10 cellular contexts compared by ENCODE assay signal in the genomic region with DNA sequence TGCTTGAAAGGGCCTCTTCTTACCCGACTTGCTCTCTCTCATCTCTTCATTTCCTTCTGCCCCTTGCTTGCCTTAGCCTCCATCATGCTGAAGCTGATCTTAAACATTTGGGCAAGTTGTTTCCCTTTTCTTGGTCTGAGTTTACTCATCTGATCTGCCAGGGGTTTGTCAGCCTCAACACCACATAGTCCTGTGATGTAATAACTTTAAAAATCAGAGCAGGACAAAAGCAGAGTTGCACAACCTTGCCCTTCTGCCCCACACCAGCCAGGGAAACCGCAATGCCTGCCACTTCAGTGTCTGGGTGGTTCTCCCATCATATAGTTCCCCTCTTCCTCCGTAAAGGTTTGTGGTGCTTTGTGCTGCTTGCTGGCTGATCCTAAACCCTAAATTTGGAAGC. TPM values are rescaled to one million over a fixed set of nuclear protein-coding genes. Genes with fewer than 3 reads are reported as not detected.
DNase-seq lines count a peak whose midpoint lies in the region; ATAC-seq and TF ChIP-seq lines count a peak whose summit lies in the region.
"Had no signal": no experiment of that assay in that cellular context is flagged by ENCODE, and none has a peak within 500 bp of the region (broad histone marks: within the 10 kb centered on the region; RNA-seq: fewer than 3 reads in every experiment).

No MANE protein-coding gene starts in this region.

- POLR2A ChIA-PET in naive thymus-derived CD4-positive, alpha-beta T cell (lab: Charles Lee): no interaction called here
- POLR2A ChIA-PET in CD4-positive, alpha-beta T cell (lab: Charles Lee): no interaction called here

- H3K4me1 Mint-ChIP-seq in effector memory CD8-positive, alpha-beta T cell (ENCODE audit: low read depth in 2 of 2): peaks cover 9 to 10% of the 10 kb centered on the region in 2 donors
- peaks cover 4 to 22% (median 8%) of the 10 kb centered on the region in 7 donors for H3K4me1 Mint-ChIP-seq in naive thymus-derived CD4-positive, alpha-beta T cell
- peaks cover 11% of the 10 kb centered on the region for H3K4me1 Mint-ChIP-seq in CD4-positive, alpha-beta T cell (ENCODE audit: low read depth)

- H3K4me3 Mint-ChIP-seq in effector memory CD8-positive, alpha-beta T cell: no peak overlapping the region
- no peak overlapping the region for H3K4me3 Mint-ChIP-seq in naive thymus-derived CD4-positive, alpha-beta T cell
- no peak overlapping the region for H3K4me3 Mint-ChIP-seq in CD4-positive, alpha-beta T cell

- no peaks in the 10 kb centered on the region for H3K36me3 ChIP-seq in naive thymus-derived CD4-positive, alpha-beta T cell (ENCODE audit: control insufficient read depth in 2 of 3, insufficient read depth in 3 of 3, low read length in 3 of 3)

- no peaks in the 10 kb centered on the region for H3K9me3 Mint-ChIP-seq in effector memory CD8-positive, alpha-beta T cell
- no peaks in the 10 kb centered on the region for H3K9me3 Mint-ChIP-seq in naive thymus-derived CD4-positive, alpha-beta T cell
- no peaks in the 10 kb centered on the region for H3K9me3 Mint-ChIP-seq in CD4-positive, alpha-beta T cell
- H3K9me3 Mint-ChIP-seq: CD8-positive, alpha-beta memory T cell had no signal

- ATAC-seq in effector memory CD8-positive, alpha-beta T cell (replicated peaks): peak; percentile 75
- ATAC-seq in naive thymus-derived CD4-positive, alpha-beta T cell: peak; percentile 82
- ATAC-seq in CD4-positive, alpha-beta T cell (ENCODE audit: poor library complexity): no peak
- ATAC-seq in GM18505 (IDR thresholded peaks at IDR 0.05; ENCODE audit: unreplicated experiment): no peak

- DNase-seq in Ammon's horn (ENCODE audit: low spot score) (peak; percentile 76), NB4 (ENCODE audit: low read depth) (peak; percentile 95), activated gamma-delta T cell treated with Interleukin-2 at 50 U/mL for 16 hours (no peak), SHP77 treated with DMSO at 0.1 percent for 48 hours (lab: John Stamatoyannopoulos, UW) (no peak)
- no peak for DNase-seq in effector memory CD8-positive, alpha-beta T cell
- no peak for DNase-seq in naive thymus-derived CD4-positive, alpha-beta T cell
- DNase-seq in CD4-positive, alpha-beta T cell: no peak
- DNase-seq: CD8-positive, alpha-beta memory T cell; stimulated activated CD4-positive, alpha-beta T cell treated with anti-CD3 and anti-CD28 coated beads, Interleukin-4, amount 100 ng/mL, for 1 hour had no signal

- CTCF ChIA-PET in naive thymus-derived CD4-positive, alpha-beta T cell (lab: Charles Lee): no interaction called here
- CTCF ChIA-PET in CD4-positive, alpha-beta T cell (lab: Charles Lee): no interaction called here

- peaks cover 4% of the 10 kb centered on the region for H3K36me3 Mint-ChIP-seq in effector memory CD8-positive, alpha-beta T cell (ENCODE audit: insufficient read depth)
- no peaks in the 10 kb centered on the region for H3K36me3 Mint-ChIP-seq in naive thymus-derived CD4-positive, alpha-beta T cell
- H3K36me3 Mint-ChIP-seq in CD4-positive, alpha-beta T cell (ENCODE audit: low read depth): no peaks in the 10 kb centered on the region
- H3K36me3 Mint-ChIP-seq: CD8-positive, alpha-beta memory T cell had no signal

- H3K27me3 Mint-ChIP-seq in effector memory CD8-positive, alpha-beta T cell: no peaks in the 10 kb centered on the region
- peaks cover 0 to 42% (median 0%) of the 10 kb centered on the region in 5 donors for H3K27me3 Mint-ChIP-seq in naive thymus-derived CD4-positive, alpha-beta T cell
- no peaks in the 10 kb centered on the region for H3K27me3 Mint-ChIP-seq in CD4-positive, alpha-beta T cell
- H3K27me3 Mint-ChIP-seq: CD8-positive, alpha-beta memory T cell had no signal

- intact Hi-C loops in naive thymus-derived CD4-positive, alpha-beta T cell (cut with micrococcal nuclease): loop anchor here in 1 of 2 donors (2.0 kb wide), 1 partner anchor 32 kb away; no protein-coding TSS in a partner anchor
- intact Hi-C loops in CD4-positive, alpha-beta T cell (cut with DNase I, micrococcal nuclease): no loop called here

- no peaks in the 10 kb centered on the region for H3K27me3 ChIP-seq in naive thymus-derived CD4-positive, alpha-beta T cell (ENCODE audit: control insufficient read depth in 2 of 2, insufficient read depth in 2 of 2, low read length in 2 of 2)
- H3K27me3 ChIP-seq in CD4-positive, alpha-beta T cell (ENCODE audit: control insufficient read depth, insufficient read depth, low read length): no peaks in the 10 kb centered on the region

- TF ChIP-seq CTCF in NB4 (IDR thresholded peaks at IDR 0.05; ENCODE audit: low read depth, low read length): no peak
- TF ChIP-seq CTCF in CD4-positive, alpha-beta T cell (IDR thresholded peaks at IDR 0.05): no peak

- peaks cover 0 to 4% of the 10 kb centered on the region in 2 donors for H3K4me1 ChIP-seq in naive thymus-derived CD4-positive, alpha-beta T cell (ENCODE audit: control insufficient read depth in 2 of 2, insufficient read depth in 2 of 2, low read length in 2 of 2)

- H3K9me3 ChIP-seq in naive thymus-derived CD4-positive, alpha-beta T cell (ENCODE audit: control insufficient read depth in 2 of 3, low read length in 3 of 3): no peaks in the 10 kb centered on the region
- no peaks in the 10 kb centered on the region for H3K9me3 ChIP-seq in CD4-positive, alpha-beta T cell (ENCODE audit: control insufficient read depth, low read length)

- no peak overlapping the region for H3K27ac ChIP-seq in naive thymus-derived CD4-positive, alpha-beta T cell (ENCODE audit: low read depth, low read length)
- no peak overlapping the region for H3K27ac ChIP-seq in CD4-positive, alpha-beta T cell (ENCODE audit: low read depth, low read length)

- no peak overlapping the region for H3K4me3 ChIP-seq in NB4 (ENCODE audit: low read depth, low read length)
- H3K4me3 ChIP-seq in naive thymus-derived CD4-positive, alpha-beta T cell (ENCODE audit: low read length): no peak overlapping the region

- TF ChIP-seq POLR2A in NB4 (IDR thresholded peaks at IDR 0.05; ENCODE audit: extremely low read depth, insufficient read length) (no peak), GM18505 (IDR thresholded peaks at IDR 0.05; ENCODE audit: borderline replicate concordance, extremely low read depth, insufficient read depth, insufficient read length) (no peak)

- peak overlapping the region; percentile 17 to 69 for H3K27ac Mint-ChIP-seq in effector memory CD8-positive, alpha-beta T cell
- no peak overlapping the region for H3K27ac Mint-ChIP-seq in naive thymus-derived CD4-positive, alpha-beta T cell
- H3K27ac Mint-ChIP-seq in CD4-positive, alpha-beta T cell: no peak overlapping the region

RNA-seq across cellular contexts. Expression of gene LIPM, which starts 9.9 kb away (rescaled TPM):
- not detected for total RNA-seq in naive thymus-derived CD4-positive, alpha-beta T cell
- polyA plus RNA-seq in naive thymus-derived CD4-positive, alpha-beta T cell: under 1 TPM in 1 of 2 donors, not detected in 1; 0.21 TPM
- not detected for total RNA-seq in CD4-positive, alpha-beta T cell
- total RNA-seq: CD8-positive, alpha-beta memory T cell had no signal
- polyA plus RNA-seq: CD8-positive, alpha-beta memory T cell had no signal

RNA-seq across cellular contexts. Expression of gene LIPN, which starts 32.8 kb away (rescaled TPM):
- 1 to 10 TPM in 1 of 5 experiments, under 1 TPM in 1, not detected in 3; 0.34 to 5.1 TPM for total RNA-seq in naive thymus-derived CD4-positive, alpha-beta T cell
- not detected for polyA plus RNA-seq in naive thymus-derived CD4-positive, alpha-beta T cell
- not detected for total RNA-seq in CD4-positive, alpha-beta T cell
- total RNA-seq: CD8-positive, alpha-beta memory T cell had no signal
- polyA plus RNA-seq: CD8-positive, alpha-beta memory T cell had no signal

RNA-seq across cellular contexts. Expression of gene ANKRD22, which starts 59.0 kb away (rescaled TPM):
- total RNA-seq in naive thymus-derived CD4-positive, alpha-beta T cell: under 1 TPM in 4 of 5 experiments, not detected in 1; 0.32 to 0.59 (median 0.40) TPM
- 1 to 10 TPM in 1 of 2 donors, under 1 TPM in 1; 0.54 to 1.2 TPM for polyA plus RNA-seq in naive thymus-derived CD4-positive, alpha-beta T cell
- not detected for total RNA-seq in CD4-positive, alpha-beta T cell
- total RNA-seq: CD8-positive, alpha-beta memory T cell had no signal

Comparison
In these comparisons a context has a peak if more than half of its experiments do, and no peak if none do; other contexts are left out.
1. DNase-seq: peak in Ammon's horn (single experiment) and NB4 (single experiment); none in effector memory CD8-positive, alpha-beta T cell (0 of 3), naive thymus-derived CD4-positive, alpha-beta T cell (0 of 9), activated gamma-delta T cell treated with Interleukin-2 at 50 U/mL for 16 hours (single experiment), CD4-positive, alpha-beta T cell (0 of 10) and SHP77 treated with DMSO at 0.1 percent for 48 hours (single experiment).
2. ATAC-seq: peak in effector memory CD8-positive, alpha-beta T cell (single experiment) and naive thymus-derived CD4-positive, alpha-beta T cell (single experiment); none in CD4-positive, alpha-beta T cell (single experiment) and GM18505 (single experiment).
3. H3K27ac Mint-ChIP-seq: peak in effector memory CD8-positive, alpha-beta T cell (2 of 2); none in naive thymus-derived CD4-positive, alpha-beta T cell (0 of 9) and CD4-positive, alpha-beta T cell (single experiment).